Comparison of ENCODE assay signal across 9 cellular contexts in the genomic region with DNA sequence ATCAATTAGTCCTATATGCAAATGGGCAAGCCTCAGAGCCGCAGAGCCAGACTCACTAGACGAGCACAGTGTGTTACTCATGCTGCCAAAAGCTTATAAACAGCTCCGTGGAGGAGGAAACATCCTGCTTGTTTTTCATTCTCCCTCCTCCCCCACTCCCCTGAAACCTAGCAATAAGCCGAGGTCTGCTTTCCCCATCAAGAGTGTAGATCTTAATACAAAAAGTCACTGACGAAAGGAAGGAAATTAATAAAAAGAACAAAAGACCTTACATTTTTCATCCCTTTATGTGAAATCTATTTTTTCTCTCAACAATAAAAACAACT.
DNase-seq lines count a peak whose midpoint lies in the region; ATAC-seq, FAIRE-seq and TF ChIP-seq lines count a peak whose summit lies in the region.
"Had no signal": no experiment of that assay in that cellular context is flagged by ENCODE, and none has a peak within 500 bp of the region (broad histone marks: within the 10 kb centered on the region; RNA-seq: fewer than 3 reads in every experiment).

No MANE protein-coding gene starts in this region.

- DNase-seq in right lobe of liver (no peak), HepG2 (ENCODE audit: low spot score) (no peak), left ventricle myocardium inferior (no peak), type B pancreatic cell (ENCODE audit: extremely low spot score, unreplicated experiment) (no peak), NCI-H69 (lab: John Stamatoyannopoulos, UW) (no peak), GM13976 (ENCODE audit: low spot score) (no peak)

- 31% methylated on average over 4 of the region's 5 CpGs for WGBS in right lobe of liver (ENCODE audit: insufficient coverage, low coverage, low lambda C conversion rate, missing lambda C conversion rate)
- 92% methylated on average over 5 of the region's 5 CpGs for WGBS in HepG2 (ENCODE audit: low lambda C conversion rate)

- no TSS peak for BruUV-seq in HepG2 (replicated peaks; lab: Mats Ljungman, UMichigan)

- H3K4me1 ChIP-seq in right lobe of liver, result no peaks in the 10 kb centered on the region
- H3K4me1 ChIP-seq in HepG2 (ENCODE audit: insufficient read depth, low read length), result peaks cover 47% of the 10 kb centered on the region
- H3K4me1 ChIP-seq in left ventricle myocardium inferior, result peaks cover 88% of the 10 kb centered on the region

- TF ChIP-seq POLR2A in right lobe of liver (IDR thresholded peaks at IDR 0.05) (no peak), HepG2 (IDR thresholded peaks at IDR 0.05; ENCODE audit: insufficient read depth in 1 of 2, low read depth in 2 of 2, low read length in 2 of 2) (no peak)

- H3K36me3 ChIP-seq in right lobe of liver, result no peaks in the 10 kb centered on the region
- no peaks in the 10 kb centered on the region; a peak in 1 of 5 replicates for H3K36me3 ChIP-seq in HepG2 (replicated peaks in 1 of 2; ENCODE audit: control insufficient read depth in 1 of 2, insufficient read depth in 2 of 2, low read length in 2 of 2)
- H3K36me3 ChIP-seq in left ventricle myocardium inferior, result no peaks in the 10 kb centered on the region

- no peaks in the 10 kb centered on the region for H3K79me2 ChIP-seq in HepG2 (ENCODE audit: insufficient read depth, low read length)

- intact Hi-C loops in right lobe of liver (cut with DNase I) (no loop called here), HepG2 (cut with micrococcal nuclease; ENCODE audit: unreplicated experiment) (no loop called here), left ventricle myocardium inferior (cut with micrococcal nuclease) (no loop called here)

- no peak overlapping the region for H3K9ac ChIP-seq in HepG2 (ENCODE audit: insufficient read depth, low read depth, low read length)

- peaks cover 50% of the 10 kb centered on the region for H3K4me1 Mint-ChIP-seq in type B pancreatic cell (ENCODE audit: unreplicated experiment)

- no peak overlapping the region for H3K4me3 Mint-ChIP-seq in type B pancreatic cell
- H3K4me3 Mint-ChIP-seq: memory B cell had no signal

- H3K36me3 Mint-ChIP-seq in type B pancreatic cell, result peaks cover 7% of the 10 kb centered on the region

- H3K27ac Mint-ChIP-seq in type B pancreatic cell, result peak overlapping the region; percentile 46
- H3K27ac Mint-ChIP-seq: memory B cell had no signal

- H3K9me3 Mint-ChIP-seq in type B pancreatic cell, result peaks cover 5% of the 10 kb centered on the region

- H3K9me3 ChIP-seq in right lobe of liver (no peaks in the 10 kb centered on the region), HepG2 (ENCODE audit: low read length) (no peaks in the 10 kb centered on the region), left ventricle myocardium inferior (replicated peaks) (no peaks in the 10 kb centered on the region)

- TF ChIP-seq RAD21 in HepG2 (CRISPR knock-in tag; IDR thresholded peaks at IDR 0.05), result no peak

- no peaks in the 10 kb centered on the region for H4K20me1 ChIP-seq in HepG2 (ENCODE audit: insufficient read depth, low read length)

- TF ChIP-seq CTCF in right lobe of liver (IDR thresholded peaks at IDR 0.05) (no peak), HepG2 (CRISPR knock-in tag; IDR thresholded peaks at IDR 0.05) (no peak), WI38 (IDR thresholded peaks at IDR 0.05; ENCODE audit: low read depth, low read length) (no peak), left ventricle myocardium inferior (IDR thresholded peaks at IDR 0.05; ENCODE audit: borderline replicate concordance) (no peak), type B pancreatic cell (conservative IDR thresholded peaks at IDR 0.05) (no peak), GM13976 (IDR thresholded peaks at IDR 0.05; ENCODE audit: borderline replicate concordance, control extremely low read depth, extremely low read depth, insufficient read depth, missing control alignments) (no peak)

- TF ChIP-seq EP300 in HepG2 (IDR thresholded peaks at IDR 0.05; ENCODE audit: low read depth in 2 of 2, low read length in 2 of 2), result no peak
- no peak for TF ChIP-seq EP300 in HepG2 (CRISPR knock-in tag; IDR thresholded peaks at IDR 0.05; ENCODE audit: borderline replicate concordance)

- no peak overlapping the region for H3K4me2 ChIP-seq in HepG2 (ENCODE audit: low read depth, low read length)

- H3K4me3 ChIP-seq in right lobe of liver (no peak overlapping the region), HepG2 (replicated peaks in 1 of 3; ENCODE audit: insufficient read depth in 1 of 3, low read depth in 2 of 3, low read length in 3 of 3) (no peak overlapping the region), WI38 (ENCODE audit: low read depth, low read length) (peak overlapping the region; percentile 20; the same call in 1 of the 2 replicates), left ventricle myocardium inferior (no peak overlapping the region)

- CTCF ChIA-PET in HepG2 (lab: Yijun Ruan, JAX; ENCODE audit: low intra/inter-chr PET ratio, low total read pairs), result no interaction called here

- POLR2A ChIA-PET in HepG2 (lab: Yijun Ruan, JAX), result no interaction called here

- no peaks in the 10 kb centered on the region for H3K27me3 Mint-ChIP-seq in type B pancreatic cell
- H3K27me3 Mint-ChIP-seq: memory B cell had no signal

- H3K27me3 ChIP-seq in right lobe of liver (no peaks in the 10 kb centered on the region), HepG2 (ENCODE audit: control insufficient read depth in 1 of 2, insufficient read depth in 2 of 2, low read length in 2 of 2) (no peaks in the 10 kb centered on the region), left ventricle myocardium inferior (ENCODE audit: low read depth) (no peaks in the 10 kb centered on the region)

- H3K27ac ChIP-seq in right lobe of liver (peak overlapping the region in 1 of 3 donors; percentile 51), HepG2 (ENCODE audit: extremely low read length, insufficient read depth, low read length) (no peak overlapping the region), left ventricle myocardium inferior (replicated peaks) (peak overlapping the region; percentile 87)

- H2AFZ ChIP-seq in HepG2 (ENCODE audit: low read length), result no peak overlapping the region

- in situ Hi-C loops in HepG2 (cut with HindIII; ENCODE audit: extremely low pct_ligation_motif_present, low pct_unique_long_range_greater_than_20kb), result no loop called here
- in situ Hi-C loops in GM13976 (cut with MboI; ENCODE audit: low sequenced_read_pairs, unreplicated experiment), result no loop called here

- ATAC-seq in right lobe of liver (peak; percentile 29 to 52 (median 40)), HepG2 (no peak), GM19351 (IDR thresholded peaks at IDR 0.05; ENCODE audit: unreplicated experiment) (no peak)

- no peak for FAIRE-seq in HepG2 (lab: Jason Lieb, UNC)

TF ChIP-seq in HepG2, 621 proteins besides CTCF, POLR2A, EP300 and RAD21 (continues in another document):
- TF ChIP-seq CCAR2 (optimal IDR thresholded peaks at IDR 0.05; ENCODE audit: low read depth, low read length) (no peak), STAT5B (CRISPR knock-in tag; IDR thresholded peaks at IDR 0.05) (no peak), MLLT10 (CRISPR knock-in tag; IDR thresholded peaks at IDR 0.05) (no peak), ZNF263 (CRISPR knock-in tag; IDR thresholded peaks at IDR 0.05) (no peak), PHF8 (CRISPR knock-in tag; IDR thresholded peaks at IDR 0.05) (no peak), JARID2 (CRISPR knock-in tag; IDR thresholded peaks at IDR 0.05; ENCODE audit: insufficient replicate concordance) (no peak), ZNF773 (CRISPR knock-in tag; IDR thresholded peaks at IDR 0.05; ENCODE audit: borderline replicate concordance) (no peak)
- TF ChIP-seq, protein P1, sequence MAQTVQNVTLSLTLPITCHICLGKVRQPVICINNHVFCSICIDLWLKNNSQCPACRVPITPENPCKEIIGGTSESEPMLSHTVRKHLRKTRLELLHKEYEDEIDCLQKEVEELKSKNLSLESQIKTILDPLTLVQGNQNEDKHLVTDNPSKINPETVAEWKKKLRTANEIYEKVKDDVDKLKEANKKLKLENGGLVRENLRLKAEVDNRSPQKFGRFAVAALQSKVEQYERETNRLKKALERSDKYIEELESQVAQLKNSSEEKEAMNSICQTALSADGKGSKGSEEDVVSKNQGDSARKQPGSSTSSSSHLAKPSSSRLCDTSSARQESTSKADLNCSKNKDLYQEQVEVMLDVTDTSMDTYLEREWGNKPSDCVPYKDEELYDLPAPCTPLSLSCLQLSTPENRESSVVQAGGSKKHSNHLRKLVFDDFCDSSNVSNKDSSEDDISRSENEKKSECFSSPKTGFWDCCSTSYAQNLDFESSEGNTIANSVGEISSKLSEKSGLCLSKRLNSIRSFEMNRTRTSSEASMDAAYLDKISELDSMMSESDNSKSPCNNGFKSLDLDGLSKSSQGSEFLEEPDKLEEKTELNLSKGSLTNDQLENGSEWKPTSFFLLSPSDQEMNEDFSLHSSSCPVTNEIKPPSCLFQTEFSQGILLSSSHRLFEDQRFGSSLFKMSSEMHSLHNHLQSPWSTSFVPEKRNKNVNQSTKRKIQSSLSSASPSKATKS (CRISPR knock-in tag; IDR thresholded peaks at IDR 0.05), result no peak
- TF ChIP-seq, protein P2, sequence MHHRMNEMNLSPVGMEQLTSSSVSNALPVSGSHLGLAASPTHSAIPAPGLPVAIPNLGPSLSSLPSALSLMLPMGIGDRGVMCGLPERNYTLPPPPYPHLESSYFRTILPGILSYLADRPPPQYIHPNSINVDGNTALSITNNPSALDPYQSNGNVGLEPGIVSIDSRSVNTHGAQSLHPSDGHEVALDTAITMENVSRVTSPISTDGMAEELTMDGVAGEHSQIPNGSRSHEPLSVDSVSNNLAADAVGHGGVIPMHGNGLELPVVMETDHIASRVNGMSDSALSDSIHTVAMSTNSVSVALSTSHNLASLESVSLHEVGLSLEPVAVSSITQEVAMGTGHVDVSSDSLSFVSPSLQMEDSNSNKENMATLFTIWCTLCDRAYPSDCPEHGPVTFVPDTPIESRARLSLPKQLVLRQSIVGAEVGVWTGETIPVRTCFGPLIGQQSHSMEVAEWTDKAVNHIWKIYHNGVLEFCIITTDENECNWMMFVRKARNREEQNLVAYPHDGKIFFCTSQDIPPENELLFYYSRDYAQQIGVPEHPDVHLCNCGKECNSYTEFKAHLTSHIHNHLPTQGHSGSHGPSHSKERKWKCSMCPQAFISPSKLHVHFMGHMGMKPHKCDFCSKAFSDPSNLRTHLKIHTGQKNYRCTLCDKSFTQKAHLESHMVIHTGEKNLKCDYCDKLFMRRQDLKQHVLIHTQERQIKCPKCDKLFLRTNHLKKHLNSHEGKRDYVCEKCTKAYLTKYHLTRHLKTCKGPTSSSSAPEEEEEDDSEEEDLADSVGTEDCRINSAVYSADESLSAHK (CRISPR knock-in tag; IDR thresholded peaks at IDR 0.05; ENCODE audit: borderline replicate concordance), result no peak
- TF ChIP-seq, protein P3, sequence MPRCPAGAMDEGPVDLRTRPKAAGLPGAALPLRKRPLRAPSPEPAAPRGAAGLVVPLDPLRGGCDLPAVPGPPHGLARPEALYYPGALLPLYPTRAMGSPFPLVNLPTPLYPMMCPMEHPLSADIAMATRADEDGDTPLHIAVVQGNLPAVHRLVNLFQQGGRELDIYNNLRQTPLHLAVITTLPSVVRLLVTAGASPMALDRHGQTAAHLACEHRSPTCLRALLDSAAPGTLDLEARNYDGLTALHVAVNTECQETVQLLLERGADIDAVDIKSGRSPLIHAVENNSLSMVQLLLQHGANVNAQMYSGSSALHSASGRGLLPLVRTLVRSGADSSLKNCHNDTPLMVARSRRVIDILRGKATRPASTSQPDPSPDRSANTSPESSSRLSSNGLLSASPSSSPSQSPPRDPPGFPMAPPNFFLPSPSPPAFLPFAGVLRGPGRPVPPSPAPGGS (CRISPR knock-in tag; IDR thresholded peaks at IDR 0.05), result no peak

Comparison
In these comparisons a context has a peak if more than half of its experiments do, and no peak if none do; other contexts are left out.
1. ATAC-seq: peak in right lobe of liver (4 of 4); none in HepG2 (single experiment) and GM19351 (single experiment).